ENCODE assay signal across 1 cellular context in genomic region chr4:138938371-138938699, GRCh38.
A peak's percentile ranks its signal among the peaks of the same experiment; 100 is the strongest.
TF ChIP-seq lines count a peak whose summit lies in the region.

No MANE protein-coding gene starts in this region.

TF ChIP-seq in K562, 482 proteins besides CTCF, POLR2A, EP300 and RAD21 (continued from another document):
- TF ChIP-seq ZNF277 (CRISPR knock-in tag; IDR thresholded peaks at IDR 0.05; ENCODE audit: borderline replicate concordance), result no peak
- no peak for TF ChIP-seq RFX5 (IDR thresholded peaks at IDR 0.05; ENCODE audit: low read depth, low read length)
- 0 out of 2 replicates have a peak, but pooled peaks have one; percentile 16 for TF ChIP-seq SMC3 (conservative IDR thresholded peaks at IDR 0.05; ENCODE audit: insufficient read depth, low read depth, low read length)
- no peak for TF ChIP-seq RNF219 (CRISPR knock-in tag; IDR thresholded peaks at IDR 0.05)
- TF ChIP-seq DEAF1 (CRISPR knock-in tag; IDR thresholded peaks at IDR 0.05), result peak; percentile 43; the same call in 1 of the 2 replicates
- TF ChIP-seq PPARD (CRISPR knock-in tag; IDR thresholded peaks at IDR 0.05), result no peak
